In the genomic region with DNA sequence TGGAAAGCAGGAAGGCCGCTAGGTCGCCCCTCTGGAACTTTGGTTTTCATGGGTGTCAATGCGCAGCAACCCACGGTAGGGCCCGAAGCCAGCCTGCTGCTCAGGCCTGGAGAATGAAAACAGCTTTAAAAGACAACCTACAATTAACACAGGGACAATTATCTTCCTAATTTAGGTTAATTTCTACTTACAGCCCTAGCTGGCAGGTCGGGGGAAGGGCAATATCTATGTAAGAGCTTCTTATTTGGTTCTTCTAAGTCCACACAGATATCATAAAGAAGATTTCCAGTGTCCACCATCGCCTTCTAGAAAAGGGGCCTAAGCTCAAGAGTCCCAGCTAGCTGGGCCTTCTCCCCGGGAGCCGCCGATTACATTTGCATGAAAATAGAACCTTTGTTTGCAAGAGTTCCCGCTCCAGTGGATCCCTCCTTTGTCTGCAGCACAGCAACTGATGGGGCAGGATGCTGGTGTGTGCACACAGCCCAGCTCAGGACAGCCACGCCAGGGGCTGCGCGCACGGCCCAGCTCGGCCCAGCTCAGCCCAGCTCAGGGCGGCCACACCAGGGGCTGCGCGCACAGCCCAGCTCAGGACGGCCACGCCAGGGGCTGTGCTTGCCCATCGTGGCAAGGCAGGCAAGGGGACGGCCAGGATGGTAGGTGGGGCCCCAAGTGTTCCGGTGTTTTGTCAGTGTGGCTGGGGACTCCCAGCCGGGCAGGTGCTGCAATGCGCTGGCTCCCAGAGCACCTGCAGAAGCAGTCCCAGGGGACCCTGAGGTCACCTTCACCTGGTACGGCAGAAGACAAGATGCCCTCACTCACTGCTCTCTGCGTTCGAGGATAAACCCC, we compare ENCODE assay signal across 9 cellular contexts.
DNase-seq lines count a peak whose midpoint lies in the region; ATAC-seq and TF ChIP-seq lines count a peak whose summit lies in the region.
"Had no signal": no experiment of that assay in that cellular context is flagged by ENCODE, and none has a peak within 500 bp of the region (broad histone marks: within the 10 kb centered on the region; RNA-seq: fewer than 3 reads in every experiment).

No MANE protein-coding gene starts in this region.

- no peak overlapping the region for H3K4me3 Mint-ChIP-seq in activated CD4-positive, alpha-beta memory T cell treated with anti-CD3 and anti-CD28 coated beads for 36 hours

- ATAC-seq in GM18873 (IDR thresholded peaks at IDR 0.05; ENCODE audit: low FRiP score, unreplicated experiment) (no peak), HG02678 (IDR thresholded peaks at IDR 0.05; ENCODE audit: unreplicated experiment) (no peak)

- no peak overlapping the region for H3K27ac Mint-ChIP-seq in activated CD4-positive, alpha-beta memory T cell treated with anti-CD3 and anti-CD28 coated beads for 36 hours

- no peak for TF ChIP-seq POLR2A in prostate gland (IDR thresholded peaks at IDR 0.05)

- peaks cover 78% of the 10 kb centered on the region for H3K4me1 Mint-ChIP-seq in activated CD4-positive, alpha-beta memory T cell treated with anti-CD3 and anti-CD28 coated beads for 36 hours (ENCODE audit: low read depth)

- CTCF ChIA-PET in activated CD4-positive, alpha-beta memory T cell treated with anti-CD3 and anti-CD28 coated beads for 36 hours (lab: Charles Lee): interaction anchor here (0.8 to 2.1 kb wide), 2 partner anchors 12 to 17 kb away, joined by 4 to 9 read pairs; no protein-coding TSS in a partner anchor

- DNase-seq in DMS79 treated with DMSO at 0.1 percent for 48 hours (lab: John Stamatoyannopoulos, UW): peak; percentile 23
- peak; percentile 85 for DNase-seq in NCI-H748 (lab: John Stamatoyannopoulos, UW; ENCODE audit: unreplicated experiment)
- no peak for DNase-seq in left ventricle myocardium inferior
- DNase-seq in prostate gland (ENCODE audit: low spot score): no peak
- no peak for DNase-seq in activated CD4-positive, alpha-beta memory T cell treated with anti-CD3 and anti-CD28 coated beads for 36 hours
- no peak for DNase-seq in activated T-cell treated with anti-CD3 and anti-CD28 coated beads for 4 hours
- DNase-seq: NK-92 treated with Interleukin-12 subunit alpha and Interleukin-12 subunit beta, amount 100 ng/mL, for 24 hours had no signal

- intact Hi-C loops in left ventricle myocardium inferior (cut with micrococcal nuclease): no loop called here
- intact Hi-C loops in prostate gland (cut with DNase I): no loop called here
- intact Hi-C loops in activated CD4-positive, alpha-beta memory T cell treated with anti-CD3 and anti-CD28 coated beads for 36 hours (cut with micrococcal nuclease): no loop called here

- POLR2A ChIA-PET in activated CD4-positive, alpha-beta memory T cell treated with anti-CD3 and anti-CD28 coated beads for 36 hours (lab: Charles Lee): interaction anchor here (1.4 kb wide), 1 partner anchor 25 kb away, joined by 3 read pairs; no protein-coding TSS in a partner anchor

- TF ChIP-seq CTCF in left ventricle myocardium inferior (IDR thresholded peaks at IDR 0.05; ENCODE audit: borderline replicate concordance): no peak
- TF ChIP-seq CTCF in prostate gland (IDR thresholded peaks at IDR 0.05): no peak

- peaks cover 20% of the 10 kb centered on the region for H3K27me3 Mint-ChIP-seq in activated CD4-positive, alpha-beta memory T cell treated with anti-CD3 and anti-CD28 coated beads for 36 hours

- WGBS in prostate gland: 86% methylated on average over 29 of the region's 29 CpGs

- H3K36me3 Mint-ChIP-seq in activated CD4-positive, alpha-beta memory T cell treated with anti-CD3 and anti-CD28 coated beads for 36 hours: peaks cover 2% of the 10 kb centered on the region

- H3K9me3 ChIP-seq in left ventricle myocardium inferior (replicated peaks): no peaks in the 10 kb centered on the region
- H3K9me3 ChIP-seq in prostate gland: no peaks in the 10 kb centered on the region

- peak overlapping the region; percentile 84 for H3K27ac ChIP-seq in left ventricle myocardium inferior (replicated peaks)
- peak overlapping the region; percentile 13 to 58 for H3K27ac ChIP-seq in prostate gland

- H3K36me3 ChIP-seq in left ventricle myocardium inferior (no peaks in the 10 kb centered on the region), prostate gland (no peaks in the 10 kb centered on the region)

- H3K9me3 Mint-ChIP-seq in activated CD4-positive, alpha-beta memory T cell treated with anti-CD3 and anti-CD28 coated beads for 36 hours: no peaks in the 10 kb centered on the region

- no peaks in the 10 kb centered on the region for H3K27me3 ChIP-seq in left ventricle myocardium inferior (ENCODE audit: low read depth)
- H3K27me3 ChIP-seq in prostate gland (replicated peaks; ENCODE audit: insufficient read depth): no peaks in the 10 kb centered on the region

- H3K4me1 ChIP-seq in left ventricle myocardium inferior (peaks cover 97% of the 10 kb centered on the region), prostate gland (replicated peaks) (no peaks in the 10 kb centered on the region)

- H3K4me3 ChIP-seq in left ventricle myocardium inferior (no peak overlapping the region), prostate gland (no peak overlapping the region)

Comparison
In these comparisons a context has a peak if more than half of its experiments do, and no peak if none do; other contexts are left out.
1. DNase-seq: peak in DMS79 treated with DMSO at 0.1 percent for 48 hours (single experiment) and NCI-H748 (single experiment); none in left ventricle myocardium inferior (single experiment), prostate gland (single experiment), activated CD4-positive, alpha-beta memory T cell treated with anti-CD3 and anti-CD28 coated beads for 36 hours (single experiment) and activated T-cell treated with anti-CD3 and anti-CD28 coated beads for 4 hours (single experiment).